ENCODE assay signal across 17 cellular contexts in genomic region chr10:76310681-76311080, GRCh38.
"Had no signal": no experiment of that assay in that cellular context is flagged by ENCODE, and none has a peak within 500 bp of the region (broad histone marks: within the 10 kb centered on the region; RNA-seq: fewer than 3 reads in every experiment).

No MANE protein-coding gene starts in this region.

- DNase-seq: activated CD4-positive, alpha-beta T cell treated with anti-CD3 and anti-CD28 coated beads for 48 hours; activated CD8-positive, alpha-beta memory T cell treated with anti-CD3 and anti-CD28 coated beads, Interleukin-2, amount 50 U/mL, for 48 hours; activated CD8-positive, alpha-beta T cell treated with anti-CD3 and anti-CD28 coated beads, Interleukin-2, amount 10 ng/mL, durations not matched to agents 7 days and 5 days; activated naive CD8-positive, alpha-beta T cell treated with anti-CD3 and anti-CD28 coated beads, Interleukin-2, amount 10 ng/mL, durations not matched to agents 7 days and 5 days; endodermal cell; erythroblast; left cardiac atrium; nephron progenitor cell; psoas muscle; stimulated activated CD4-positive, alpha-beta T cell treated with anti-CD3 and anti-CD28 coated beads, Interleukin-15, amount 100 ng/mL, for 24 hours; stimulated activated CD4-positive, alpha-beta T cell treated with anti-CD3 and anti-CD28 coated beads, Interleukin-4, amount 100 ng/mL, for 24 hours; stimulated activated naive CD8-positive, alpha-beta T cell treated with anti-CD3 and anti-CD28 coated beads, Interleukin-15, amount 100 ng/mL, for 72 hours; T-helper 1 cell had no signal

- H3K27me3 Mint-ChIP-seq: activated naive CD8-positive, alpha-beta T cell treated with anti-CD3 and anti-CD28 coated beads, Interleukin-2, amount 10 ng/mL, durations not matched to agents 7 days and 5 days; central memory CD8-positive, alpha-beta T cell; dendritic cell treated with granulocyte-macrophage colony-stimulating factor and Interleukin-4, amounts not matched to agents 40 ng/mL and 50 ng/mL, for 4 days; stimulated activated naive CD8-positive, alpha-beta T cell treated with anti-CD3 and anti-CD28 coated beads, Interleukin-15, amount 100 ng/mL, for 72 hours had no signal

- H3K27ac ChIP-seq: psoas muscle, SJSA1 had no signal

- H3K4me1 Mint-ChIP-seq: activated naive CD8-positive, alpha-beta T cell treated with anti-CD3 and anti-CD28 coated beads, Interleukin-2, amount 10 ng/mL, durations not matched to agents 7 days and 5 days; central memory CD8-positive, alpha-beta T cell; memory B cell; stimulated activated naive CD8-positive, alpha-beta T cell treated with anti-CD3 and anti-CD28 coated beads, Interleukin-15, amount 100 ng/mL, for 72 hours had no signal

- H3K9me3 ChIP-seq: psoas muscle, SJSA1 had no signal

- H3K4me1 ChIP-seq: psoas muscle, SJSA1 had no signal

- H3K4me3 Mint-ChIP-seq: activated CD8-positive, alpha-beta T cell treated with anti-CD3 and anti-CD28 coated beads, Interleukin-2, amount 10 ng/mL, durations not matched to agents 7 days and 5 days; activated naive CD8-positive, alpha-beta T cell treated with anti-CD3 and anti-CD28 coated beads, Interleukin-2, amount 10 ng/mL, durations not matched to agents 7 days and 5 days; central memory CD8-positive, alpha-beta T cell; dendritic cell treated with granulocyte-macrophage colony-stimulating factor and Interleukin-4, amounts not matched to agents 40 ng/mL and 50 ng/mL, for 4 days; endodermal cell; memory B cell; nephron progenitor cell; stimulated activated naive CD8-positive, alpha-beta T cell treated with anti-CD3 and anti-CD28 coated beads, Interleukin-15, amount 100 ng/mL, for 72 hours had no signal

- H3K36me3 Mint-ChIP-seq: activated naive CD8-positive, alpha-beta T cell treated with anti-CD3 and anti-CD28 coated beads, Interleukin-2, amount 10 ng/mL, durations not matched to agents 7 days and 5 days; memory B cell had no signal

- H3K4me3 ChIP-seq: psoas muscle, SJSA1 had no signal

- H3K9me3 Mint-ChIP-seq: activated naive CD8-positive, alpha-beta T cell treated with anti-CD3 and anti-CD28 coated beads, Interleukin-2, amount 10 ng/mL, durations not matched to agents 7 days and 5 days; dendritic cell treated with granulocyte-macrophage colony-stimulating factor and Interleukin-4, amounts not matched to agents 40 ng/mL and 50 ng/mL, for 4 days; endodermal cell; memory B cell; nephron progenitor cell; stimulated activated naive CD8-positive, alpha-beta T cell treated with anti-CD3 and anti-CD28 coated beads, Interleukin-15, amount 100 ng/mL, for 72 hours had no signal

- H3K36me3 ChIP-seq: SJSA1 had no signal

- H3K27ac Mint-ChIP-seq: activated CD8-positive, alpha-beta T cell treated with anti-CD3 and anti-CD28 coated beads, Interleukin-2, amount 10 ng/mL, durations not matched to agents 7 days and 5 days; activated naive CD8-positive, alpha-beta T cell treated with anti-CD3 and anti-CD28 coated beads, Interleukin-2, amount 10 ng/mL, durations not matched to agents 7 days and 5 days; dendritic cell treated with granulocyte-macrophage colony-stimulating factor and Interleukin-4, amounts not matched to agents 40 ng/mL and 50 ng/mL, for 4 days; endodermal cell; memory B cell; nephron progenitor cell; stimulated activated naive CD8-positive, alpha-beta T cell treated with anti-CD3 and anti-CD28 coated beads, Interleukin-15, amount 100 ng/mL, for 72 hours had no signal

- H3K27me3 ChIP-seq: SJSA1 had no signal

- ATAC-seq: activated CD8-positive, alpha-beta T cell treated with anti-CD3 and anti-CD28 coated beads, Interleukin-2, amount 10 ng/mL, durations not matched to agents 7 days and 5 days; psoas muscle; stimulated activated naive CD8-positive, alpha-beta T cell treated with anti-CD3 and anti-CD28 coated beads, Interleukin-15, amount 100 ng/mL, for 72 hours had no signal
